In the genomic region with DNA sequence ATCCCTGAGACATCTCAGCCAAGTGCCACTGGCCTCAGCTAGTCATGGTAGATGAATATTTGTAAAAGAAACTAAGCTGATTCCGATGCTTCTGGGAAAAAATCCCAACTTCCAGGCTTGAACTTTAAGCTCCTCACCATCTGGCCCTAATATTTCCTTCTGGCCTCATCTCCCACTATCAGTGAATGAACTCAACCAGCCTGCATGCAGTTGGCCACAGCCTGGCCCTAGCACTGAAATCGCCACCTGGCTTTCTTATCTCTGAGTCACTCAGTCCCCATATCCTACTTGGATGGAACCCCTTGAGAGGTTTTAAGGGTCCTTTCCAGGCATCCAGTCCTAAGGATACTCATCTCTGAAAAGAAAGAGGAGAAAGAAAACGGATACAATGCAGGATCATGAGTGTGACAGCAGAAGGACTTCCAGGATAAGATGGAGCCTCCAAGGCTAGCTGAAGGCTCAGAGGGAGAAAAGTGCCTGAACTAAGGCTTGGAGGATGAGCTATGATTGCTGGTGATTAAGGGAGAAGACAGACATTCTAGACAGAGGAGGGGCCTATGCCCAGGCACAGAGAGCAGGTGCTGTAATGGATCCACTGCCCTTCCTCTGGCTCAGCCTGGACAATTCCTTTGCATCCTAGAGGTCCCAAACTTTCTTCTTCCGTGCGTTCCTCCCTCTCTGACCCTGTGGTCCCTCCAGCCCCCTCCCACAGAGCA, we compare ENCODE assay signal across 1 cellular context.
TF ChIP-seq lines count a peak whose summit lies in the region.

No MANE protein-coding gene starts in this region.

TF ChIP-seq in H1, 55 proteins besides CTCF, POLR2A, EP300 and RAD21 (continued from another document):
- TF ChIP-seq, protein P1, sequence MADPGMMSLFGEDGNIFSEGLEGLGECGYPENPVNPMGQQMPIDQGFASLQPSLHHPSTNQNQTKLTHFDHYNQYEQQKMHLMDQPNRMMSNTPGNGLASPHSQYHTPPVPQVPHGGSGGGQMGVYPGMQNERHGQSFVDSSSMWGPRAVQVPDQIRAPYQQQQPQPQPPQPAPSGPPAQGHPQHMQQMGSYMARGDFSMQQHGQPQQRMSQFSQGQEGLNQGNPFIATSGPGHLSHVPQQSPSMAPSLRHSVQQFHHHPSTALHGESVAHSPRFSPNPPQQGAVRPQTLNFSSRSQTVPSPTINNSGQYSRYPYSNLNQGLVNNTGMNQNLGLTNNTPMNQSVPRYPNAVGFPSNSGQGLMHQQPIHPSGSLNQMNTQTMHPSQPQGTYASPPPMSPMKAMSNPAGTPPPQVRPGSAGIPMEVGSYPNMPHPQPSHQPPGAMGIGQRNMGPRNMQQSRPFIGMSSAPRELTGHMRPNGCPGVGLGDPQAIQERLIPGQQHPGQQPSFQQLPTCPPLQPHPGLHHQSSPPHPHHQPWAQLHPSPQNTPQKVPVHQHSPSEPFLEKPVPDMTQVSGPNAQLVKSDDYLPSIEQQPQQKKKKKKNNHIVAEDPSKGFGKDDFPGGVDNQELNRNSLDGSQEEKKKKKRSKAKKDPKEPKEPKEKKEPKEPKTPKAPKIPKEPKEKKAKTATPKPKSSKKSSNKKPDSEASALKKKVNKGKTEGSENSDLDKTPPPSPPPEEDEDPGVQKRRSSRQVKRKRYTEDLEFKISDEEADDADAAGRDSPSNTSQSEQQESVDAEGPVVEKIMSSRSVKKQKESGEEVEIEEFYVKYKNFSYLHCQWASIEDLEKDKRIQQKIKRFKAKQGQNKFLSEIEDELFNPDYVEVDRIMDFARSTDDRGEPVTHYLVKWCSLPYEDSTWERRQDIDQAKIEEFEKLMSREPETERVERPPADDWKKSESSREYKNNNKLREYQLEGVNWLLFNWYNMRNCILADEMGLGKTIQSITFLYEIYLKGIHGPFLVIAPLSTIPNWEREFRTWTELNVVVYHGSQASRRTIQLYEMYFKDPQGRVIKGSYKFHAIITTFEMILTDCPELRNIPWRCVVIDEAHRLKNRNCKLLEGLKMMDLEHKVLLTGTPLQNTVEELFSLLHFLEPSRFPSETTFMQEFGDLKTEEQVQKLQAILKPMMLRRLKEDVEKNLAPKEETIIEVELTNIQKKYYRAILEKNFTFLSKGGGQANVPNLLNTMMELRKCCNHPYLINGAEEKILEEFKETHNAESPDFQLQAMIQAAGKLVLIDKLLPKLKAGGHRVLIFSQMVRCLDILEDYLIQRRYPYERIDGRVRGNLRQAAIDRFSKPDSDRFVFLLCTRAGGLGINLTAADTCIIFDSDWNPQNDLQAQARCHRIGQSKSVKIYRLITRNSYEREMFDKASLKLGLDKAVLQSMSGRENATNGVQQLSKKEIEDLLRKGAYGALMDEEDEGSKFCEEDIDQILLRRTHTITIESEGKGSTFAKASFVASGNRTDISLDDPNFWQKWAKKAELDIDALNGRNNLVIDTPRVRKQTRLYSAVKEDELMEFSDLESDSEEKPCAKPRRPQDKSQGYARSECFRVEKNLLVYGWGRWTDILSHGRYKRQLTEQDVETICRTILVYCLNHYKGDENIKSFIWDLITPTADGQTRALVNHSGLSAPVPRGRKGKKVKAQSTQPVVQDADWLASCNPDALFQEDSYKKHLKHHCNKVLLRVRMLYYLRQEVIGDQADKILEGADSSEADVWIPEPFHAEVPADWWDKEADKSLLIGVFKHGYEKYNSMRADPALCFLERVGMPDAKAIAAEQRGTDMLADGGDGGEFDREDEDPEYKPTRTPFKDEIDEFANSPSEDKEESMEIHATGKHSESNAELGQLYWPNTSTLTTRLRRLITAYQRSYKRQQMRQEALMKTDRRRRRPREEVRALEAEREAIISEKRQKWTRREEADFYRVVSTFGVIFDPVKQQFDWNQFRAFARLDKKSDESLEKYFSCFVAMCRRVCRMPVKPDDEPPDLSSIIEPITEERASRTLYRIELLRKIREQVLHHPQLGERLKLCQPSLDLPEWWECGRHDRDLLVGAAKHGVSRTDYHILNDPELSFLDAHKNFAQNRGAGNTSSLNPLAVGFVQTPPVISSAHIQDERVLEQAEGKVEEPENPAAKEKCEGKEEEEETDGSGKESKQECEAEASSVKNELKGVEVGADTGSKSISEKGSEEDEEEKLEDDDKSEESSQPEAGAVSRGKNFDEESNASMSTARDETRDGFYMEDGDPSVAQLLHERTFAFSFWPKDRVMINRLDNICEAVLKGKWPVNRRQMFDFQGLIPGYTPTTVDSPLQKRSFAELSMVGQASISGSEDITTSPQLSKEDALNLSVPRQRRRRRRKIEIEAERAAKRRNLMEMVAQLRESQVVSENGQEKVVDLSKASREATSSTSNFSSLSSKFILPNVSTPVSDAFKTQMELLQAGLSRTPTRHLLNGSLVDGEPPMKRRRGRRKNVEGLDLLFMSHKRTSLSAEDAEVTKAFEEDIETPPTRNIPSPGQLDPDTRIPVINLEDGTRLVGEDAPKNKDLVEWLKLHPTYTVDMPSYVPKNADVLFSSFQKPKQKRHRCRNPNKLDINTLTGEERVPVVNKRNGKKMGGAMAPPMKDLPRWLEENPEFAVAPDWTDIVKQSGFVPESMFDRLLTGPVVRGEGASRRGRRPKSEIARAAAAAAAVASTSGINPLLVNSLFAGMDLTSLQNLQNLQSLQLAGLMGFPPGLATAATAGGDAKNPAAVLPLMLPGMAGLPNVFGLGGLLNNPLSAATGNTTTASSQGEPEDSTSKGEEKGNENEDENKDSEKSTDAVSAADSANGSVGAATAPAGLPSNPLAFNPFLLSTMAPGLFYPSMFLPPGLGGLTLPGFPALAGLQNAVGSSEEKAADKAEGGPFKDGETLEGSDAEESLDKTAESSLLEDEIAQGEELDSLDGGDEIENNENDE (IDR thresholded peaks at IDR 0.05; ENCODE audit: insufficient replicate concordance, low read length), result no peak
